Comparison of ENCODE assay signal across 26 cellular contexts in genomic region chr7:91005861-91006260, GRCh38.
"Had no signal": no experiment of that assay in that cellular context is flagged by ENCODE, and none has a peak within 500 bp of the region (broad histone marks: within the 10 kb centered on the region; RNA-seq: fewer than 3 reads in every experiment).

No MANE protein-coding gene starts in this region.

- DNase-seq: activated CD4-positive, alpha-beta memory T cell treated with anti-CD3 and anti-CD28 coated beads for 36 hours; activated CD4-positive, alpha-beta T cell treated with anti-CD3 and anti-CD28 coated beads for 36 hours; activated CD4-positive, alpha-beta T cell treated with anti-CD3 and anti-CD28 coated beads, Interleukin-2, amount 10 ng/mL, durations not matched to agents 24 days and 14 days; activated CD4-positive, CD25-positive, alpha-beta regulatory T cell; activated CD4-positive, CD25-positive, alpha-beta regulatory T cell treated with anti-CD3 and anti-CD28 coated beads, Interleukin-2, amount 50 U/mL, for 72 hours; activated CD8-positive, alpha-beta memory T cell treated with anti-CD3 and anti-CD28 coated beads, Interleukin-2, amount 10 ng/mL, durations not matched to agents 7 days and 5 days; activated CD8-positive, alpha-beta memory T cell treated with anti-CD3 and anti-CD28 coated beads, Interleukin-2, amount 50 U/mL, for 4 hours; activated CD8-positive, alpha-beta T cell treated with anti-CD3 and anti-CD28 coated beads, Interleukin-2, amount 10 ng/mL, durations not matched to agents 7 days and 5 days; activated effector memory CD4-positive, alpha-beta T cell treated with anti-CD3 and anti-CD28 coated beads, Interleukin-2, amount 50 U/mL, for 16 hours; activated naive CD4-positive, alpha-beta T cell treated with anti-CD3 and anti-CD28 coated beads for 36 hours; activated naive CD8-positive, alpha-beta T cell treated with anti-CD3 and anti-CD28 coated beads for 36 hours; activated naive CD8-positive, alpha-beta T cell treated with anti-CD3 and anti-CD28 coated beads, Interleukin-2, amount 50 U/mL, for 24 hours; activated T-cell treated with anti-CD3 and anti-CD28 coated beads, Interleukin-2, amount 50 U/mL, for 1 hour; activated T-cell treated with anti-CD3 and anti-CD28 coated beads, Interleukin-2, amount 50 U/mL, for 48 hours; adrenal gland; central memory CD4-positive, alpha-beta T cell; cerebellar nuclear complex; colonic mucosa; effector memory CD4-positive, alpha-beta T cell; endodermal cell; foreskin fibroblast; T-helper 2 cell had no signal

- ATAC-seq: activated CD4-positive, alpha-beta T cell treated with anti-CD3 and anti-CD28 coated beads for 36 hours; activated CD8-positive, alpha-beta memory T cell treated with anti-CD3 and anti-CD28 coated beads, Interleukin-2, amount 10 ng/mL, durations not matched to agents 7 days and 5 days; activated CD8-positive, alpha-beta T cell treated with anti-CD3 and anti-CD28 coated beads, Interleukin-2, amount 10 ng/mL, durations not matched to agents 7 days and 5 days; activated naive CD8-positive, alpha-beta T cell treated with anti-CD3 and anti-CD28 coated beads, Interleukin-2, amount 50 U/mL, for 24 hours; esophagus mucosa had no signal

- H3K4me3 ChIP-seq: adrenal gland, ascending aorta, breast epithelium, cardiac muscle cell, colonic mucosa had no signal

- H3K27me3 ChIP-seq: adrenal gland, ascending aorta, breast epithelium, cardiac muscle cell, colonic mucosa had no signal

- H3K27ac ChIP-seq: adrenal gland, ascending aorta, breast epithelium, cardiac muscle cell, colonic mucosa had no signal
